Comparison of ENCODE assay signal across 39 cellular contexts in genomic region chr11:12917830-12918229, GRCh38.
"Had no signal": no experiment of that assay in that cellular context is flagged by ENCODE, and none has a peak within 500 bp of the region (broad histone marks: within the 10 kb centered on the region; RNA-seq: fewer than 3 reads in every experiment).

No MANE protein-coding gene starts in this region.

- H3K9me3 ChIP-seq: adrenal gland, ascending aorta, body of pancreas, breast epithelium had no signal

- H3K4me3 ChIP-seq: adrenal gland, ascending aorta, body of pancreas, breast epithelium, cardiac muscle cell had no signal

- H3K4me1 Mint-ChIP-seq: activated naive CD4-positive, alpha-beta T cell treated with anti-CD3 and anti-CD28 coated beads, Interleukin-2, amount 10 ng/mL, durations not matched to agents 7 days and 5 days; activated naive CD4-positive, alpha-beta T cell treated with anti-CD3 and anti-CD28 coated beads, Interleukin-2, amount 50 U/mL, for 24 hours; activated naive CD8-positive, alpha-beta T cell treated with anti-CD3 and anti-CD28 coated beads for 36 hours; activated naive CD8-positive, alpha-beta T cell treated with anti-CD3 and anti-CD28 coated beads, Interleukin-2, amount 10 ng/mL, durations not matched to agents 7 days and 5 days; activated naive CD8-positive, alpha-beta T cell treated with anti-CD3 and anti-CD28 coated beads, Interleukin-2, amount 50 U/mL, for 24 hours; activated T-helper 17 cell treated with anti-CD3 and anti-CD28 coated beads, Interleukin-2, amount 50 U/mL, for 72 hours; central memory CD8-positive, alpha-beta T cell had no signal

- H3K36me3 Mint-ChIP-seq: activated naive CD4-positive, alpha-beta T cell treated with anti-CD3 and anti-CD28 coated beads, Interleukin-2, amount 10 ng/mL, durations not matched to agents 7 days and 5 days; activated naive CD4-positive, alpha-beta T cell treated with anti-CD3 and anti-CD28 coated beads, Interleukin-2, amount 50 U/mL, for 24 hours; activated naive CD4-positive, alpha-beta T cell treated with anti-CD3 and anti-CD28 coated beads, Interleukin-2, amount 50 U/mL, for 72 hours; activated naive CD8-positive, alpha-beta T cell; activated naive CD8-positive, alpha-beta T cell treated with anti-CD3 and anti-CD28 coated beads for 36 hours; activated naive CD8-positive, alpha-beta T cell treated with anti-CD3 and anti-CD28 coated beads, Interleukin-2, amount 10 ng/mL, durations not matched to agents 7 days and 5 days had no signal

- H3K36me3 ChIP-seq: adrenal gland, ascending aorta, breast epithelium, cardiac muscle cell had no signal

- H3K27me3 Mint-ChIP-seq: brain had no signal

- FAIRE-seq: astrocyte, bronchial epithelial cell had no signal

- H3K27me3 ChIP-seq: adrenal gland, ascending aorta, body of pancreas, brain microvascular endothelial cell, breast epithelium, cardiac muscle cell had no signal

- H3K9me3 Mint-ChIP-seq: activated naive CD4-positive, alpha-beta T cell treated with anti-CD3 and anti-CD28 coated beads for 36 hours; activated naive CD4-positive, alpha-beta T cell treated with anti-CD3 and anti-CD28 coated beads, Interleukin-2, amount 10 ng/mL, durations not matched to agents 7 days and 5 days; activated naive CD4-positive, alpha-beta T cell treated with anti-CD3 and anti-CD28 coated beads, Interleukin-2, amount 50 U/mL, for 24 hours; activated naive CD4-positive, alpha-beta T cell treated with anti-CD3 and anti-CD28 coated beads, Interleukin-2, amount 50 U/mL, for 72 hours; activated naive CD8-positive, alpha-beta T cell treated with anti-CD3 and anti-CD28 coated beads for 36 hours; activated naive CD8-positive, alpha-beta T cell treated with anti-CD3 and anti-CD28 coated beads, Interleukin-2, amount 10 ng/mL, durations not matched to agents 7 days and 5 days; activated naive CD8-positive, alpha-beta T cell treated with anti-CD3 and anti-CD28 coated beads, Interleukin-2, amount 50 U/mL, for 24 hours; activated T-cell treated with anti-CD3 and anti-CD28 coated beads, Interleukin-2, amount 50 U/mL, for 24 hours; activated T-cell treated with anti-CD3 and anti-CD28 coated beads, Interleukin-2, amount 50 U/mL, for 4 hours; activated T-cell treated with anti-CD3 and anti-CD28 coated beads, Interleukin-2, amount 50 U/mL, for 72 hours; activated T-helper 1 cell treated with anti-CD3 and anti-CD28 coated beads, Interleukin-12 subunit alpha, Interleukin-12 subunit beta, Interleukin-2, Interleukin-4 antibody, amounts not matched to agents 30 ng/mL and 10 ng/mL and 1 ng/mL, durations not matched to agents 14 hours and 24 hours and 36 hours; activated T-helper 17 cell treated with anti-CD3 and anti-CD28 coated beads, Interleukin-2, amount 50 U/mL, for 72 hours; activated T-helper 2 cell treated with anti-CD3 and anti-CD28 coated beads, Interferon-gamma antibody, Interleukin-2, Interleukin-4, amounts not matched to agents 10 μg/mL and 5 μg/mL and 100 μg/mL, durations not matched to agents 14 hours and 24 hours and 36 hours; brain; central memory CD8-positive, alpha-beta T cell had no signal

- H3K27ac Mint-ChIP-seq: activated naive CD4-positive, alpha-beta T cell treated with anti-CD3 and anti-CD28 coated beads for 36 hours; activated naive CD4-positive, alpha-beta T cell treated with anti-CD3 and anti-CD28 coated beads, Interleukin-2, amount 10 ng/mL, durations not matched to agents 7 days and 5 days; activated naive CD4-positive, alpha-beta T cell treated with anti-CD3 and anti-CD28 coated beads, Interleukin-2, amount 50 U/mL, for 24 hours; activated naive CD4-positive, alpha-beta T cell treated with anti-CD3 and anti-CD28 coated beads, Interleukin-2, amount 50 U/mL, for 72 hours; activated naive CD8-positive, alpha-beta T cell; activated naive CD8-positive, alpha-beta T cell treated with anti-CD3 and anti-CD28 coated beads for 36 hours; activated naive CD8-positive, alpha-beta T cell treated with anti-CD3 and anti-CD28 coated beads, Interleukin-2, amount 10 ng/mL, durations not matched to agents 7 days and 5 days; activated naive CD8-positive, alpha-beta T cell treated with anti-CD3 and anti-CD28 coated beads, Interleukin-2, amount 50 U/mL, for 24 hours; activated T-cell treated with anti-CD3 and anti-CD28 coated beads, Interleukin-2, amount 50 U/mL, for 24 hours; activated T-cell treated with anti-CD3 and anti-CD28 coated beads, Interleukin-2, amount 50 U/mL, for 72 hours; activated T-helper 1 cell treated with anti-CD3 and anti-CD28 coated beads, Interleukin-12 subunit alpha, Interleukin-12 subunit beta, Interleukin-2, Interleukin-4 antibody, amounts not matched to agents 30 ng/mL and 10 ng/mL and 1 ng/mL, durations not matched to agents 14 hours and 24 hours and 36 hours; activated T-helper 17 cell treated with anti-CD3 and anti-CD28 coated beads, Interleukin-2, amount 50 U/mL, for 72 hours; activated T-helper 2 cell treated with anti-CD3 and anti-CD28 coated beads, Interferon-gamma antibody, Interleukin-2, Interleukin-4, amounts not matched to agents 10 μg/mL and 5 μg/mL and 100 μg/mL, durations not matched to agents 14 hours and 24 hours and 36 hours; brain had no signal

- H3K4me1 ChIP-seq: adrenal gland, breast epithelium had no signal

- H3K27ac ChIP-seq: adrenal gland, ascending aorta, body of pancreas, brain microvascular endothelial cell, breast epithelium, cardiac muscle cell had no signal

- DNase-seq: activated effector memory CD4-positive, alpha-beta T cell treated with anti-CD3 and anti-CD28 coated beads, Interleukin-2, amount 50 U/mL, for 16 hours; activated effector memory CD4-positive, alpha-beta T cell treated with Interleukin-2 at 50 U/mL for 16 hours; activated gamma-delta T cell; activated gamma-delta T cell treated with Interleukin-2 at 50 U/mL for 16 hours; activated naive CD4-positive, alpha-beta T cell; activated naive CD4-positive, alpha-beta T cell treated with anti-CD3 and anti-CD28 coated beads for 36 hours; activated naive CD4-positive, alpha-beta T cell treated with anti-CD3 and anti-CD28 coated beads, Interleukin-2, amount 10 ng/mL, durations not matched to agents 7 days and 5 days; activated naive CD4-positive, alpha-beta T cell treated with anti-CD3 and anti-CD28 coated beads, Interleukin-2, amount 50 U/mL, for 16 hours; activated naive CD4-positive, alpha-beta T cell treated with Interleukin-2 at 50 U/mL for 16 hours; activated naive CD8-positive, alpha-beta T cell treated with anti-CD3 and anti-CD28 coated beads for 36 hours; activated naive CD8-positive, alpha-beta T cell treated with anti-CD3 and anti-CD28 coated beads, Interleukin-2, amount 10 ng/mL, durations not matched to agents 7 days and 5 days; activated naive CD8-positive, alpha-beta T cell treated with anti-CD3 and anti-CD28 coated beads, Interleukin-2, amount 50 U/mL, for 24 hours; activated T-cell treated with anti-CD3 and anti-CD28 coated beads, Interleukin-2, amount 50 U/mL, for 24 hours; activated T-cell treated with anti-CD3 and anti-CD28 coated beads, Interleukin-2, amount 50 U/mL, for 4 hours; activated T-cell treated with anti-CD3 and anti-CD28 coated beads, Interleukin-2, amount 50 U/mL, for 48 hours; activated T-cell treated with anti-CD3 and anti-CD28 coated beads, Interleukin-2, amount 50 U/mL, for 72 hours; adrenal gland; amniotic stem cell; amygdala; anterior cingulate cortex; aorta; body of pancreas; brain microvascular endothelial cell; caudate nucleus; central memory CD4-positive, alpha-beta T cell; cerebellar nuclear complex had no signal

- H3K4me3 Mint-ChIP-seq: activated naive CD4-positive, alpha-beta T cell treated with anti-CD3 and anti-CD28 coated beads for 36 hours; activated naive CD4-positive, alpha-beta T cell treated with anti-CD3 and anti-CD28 coated beads, Interleukin-2, amount 10 ng/mL, durations not matched to agents 7 days and 5 days; activated naive CD4-positive, alpha-beta T cell treated with anti-CD3 and anti-CD28 coated beads, Interleukin-2, amount 50 U/mL, for 24 hours; activated naive CD8-positive, alpha-beta T cell; activated naive CD8-positive, alpha-beta T cell treated with anti-CD3 and anti-CD28 coated beads for 36 hours; activated naive CD8-positive, alpha-beta T cell treated with anti-CD3 and anti-CD28 coated beads, Interleukin-2, amount 10 ng/mL, durations not matched to agents 7 days and 5 days; activated naive CD8-positive, alpha-beta T cell treated with anti-CD3 and anti-CD28 coated beads, Interleukin-2, amount 50 U/mL, for 24 hours; activated T-cell treated with anti-CD3 and anti-CD28 coated beads, Interleukin-2, amount 50 U/mL, for 24 hours; activated T-cell treated with anti-CD3 and anti-CD28 coated beads, Interleukin-2, amount 50 U/mL, for 4 hours; activated T-cell treated with anti-CD3 and anti-CD28 coated beads, Interleukin-2, amount 50 U/mL, for 72 hours; activated T-helper 1 cell treated with anti-CD3 and anti-CD28 coated beads, Interleukin-12 subunit alpha, Interleukin-12 subunit beta, Interleukin-2, Interleukin-4 antibody, amounts not matched to agents 30 ng/mL and 10 ng/mL and 1 ng/mL, durations not matched to agents 14 hours and 24 hours and 36 hours; activated T-helper 17 cell treated with anti-CD3 and anti-CD28 coated beads, Interleukin-2, amount 50 U/mL, for 72 hours; brain; central memory CD8-positive, alpha-beta T cell had no signal

- ATAC-seq: activated naive CD4-positive, alpha-beta T cell treated with anti-CD3 and anti-CD28 coated beads, Interleukin-2, amount 50 U/mL, for 72 hours; activated naive CD8-positive, alpha-beta T cell treated with anti-CD3 and anti-CD28 coated beads, Interleukin-2, amount 50 U/mL, for 24 hours; activated T-cell treated with anti-CD3 and anti-CD28 coated beads, Interleukin-2, amount 50 U/mL, for 4 hours; activated T-cell treated with anti-CD3 and anti-CD28 coated beads, Interleukin-2, amount 50 U/mL, for 72 hours; activated T-helper 17 cell treated with anti-CD3 and anti-CD28 coated beads, Interleukin-2, amount 50 U/mL, for 72 hours; body of pancreas had no signal
